ENCODE assay signal across 13 cellular contexts in genomic region chr14:93173943-93174395, GRCh38. TPM values are rescaled to one million over a fixed set of nuclear protein-coding genes. Genes with fewer than 3 reads are reported as not detected.
DNase-seq lines count a peak whose midpoint lies in the region; ATAC-seq and TF ChIP-seq lines count a peak whose summit lies in the region.
"Had no signal": no experiment of that assay in that cellular context is flagged by ENCODE, and none has a peak within 500 bp of the region (broad histone marks: within the 10 kb centered on the region; RNA-seq: fewer than 3 reads in every experiment).

No MANE protein-coding gene starts in this region.

- DNase-seq in NCI-H2171 treated with DMSO at 0.1 percent for 48 hours (lab: John Stamatoyannopoulos, UW): peak; percentile 47
- no peak for DNase-seq in NCI-H2171 (lab: John Stamatoyannopoulos, UW)
- peak; percentile 52 for DNase-seq in NCI-H460 (ENCODE audit: extremely low read depth, low read depth)
- peak; percentile 52 for DNase-seq in epithelial cell of esophagus (ENCODE audit: low read depth)
- peak; percentile 49 for DNase-seq in occipital lobe (lab: John Stamatoyannopoulos, UW)
- DNase-seq in NCI-H774 (lab: John Stamatoyannopoulos, UW): no peak
- DNase-seq in C1 segment of cervical spinal cord (lab: John Stamatoyannopoulos, UW): no peak
- DNase-seq: DND-41, kidney, NCI-H1092, psoas muscle had no signal

- no peak for ATAC-seq in GM18909 (IDR thresholded peaks at IDR 0.05; ENCODE audit: poor library complexity, unreplicated experiment)

- H3K4me3 ChIP-seq in epithelial cell of esophagus (ENCODE audit: low read length): no peak overlapping the region
- H3K4me3 ChIP-seq: PC-9, psoas muscle had no signal

- TF ChIP-seq CTCF in epithelial cell of esophagus (IDR thresholded peaks at IDR 0.05; ENCODE audit: insufficient read depth, low read depth, low read length, missing control alignments): no peak

RNA-seq across cellular contexts. Expression of gene MOAP1, which starts 10.7 kb away (rescaled TPM):
- total RNA-seq in NCI-H460 (2014; rRNA removed; shearing (Covaris generic)): 60.7 and 68.4 TPM in 2 replicates
- 59.1 and 65.6 TPM in 2 replicates for polyA plus RNA-seq in NCI-H460 (2014; cell fraction: nucleus; rRNA removed)
- 70.3 TPM for total RNA-seq in occipital lobe

RNA-seq across cellular contexts. Expression of gene LYSET, which starts 11.1 kb away (rescaled TPM):
- total RNA-seq in NCI-H460 (2014; rRNA removed; shearing (Covaris generic)): 35.3 and 40.6 TPM in 2 replicates
- polyA plus RNA-seq in NCI-H460 (2014; cell fraction: nucleus; rRNA removed): 16.0 and 28.7 TPM in 2 replicates
- 8.6 TPM for total RNA-seq in occipital lobe

RNA-seq across cellular contexts. Expression of gene GON7, which starts 32.9 kb away (rescaled TPM):
- total RNA-seq in NCI-H460 (2014; rRNA removed; shearing (Covaris generic)): 38.9 and 41.8 TPM in 2 replicates
- polyA plus RNA-seq in NCI-H460 (2014; cell fraction: nucleus; rRNA removed): 23.1 and 31.9 TPM in 2 replicates
- total RNA-seq in occipital lobe: 11.9 TPM

RNA-seq across cellular contexts. Expression of gene UBR7, which starts 33.1 kb away (rescaled TPM):
- total RNA-seq in NCI-H460 (2014; rRNA removed; shearing (Covaris generic)): 29.2 and 38.1 TPM in 2 replicates
- 29.4 and 29.5 TPM in 2 replicates for polyA plus RNA-seq in NCI-H460 (2014; cell fraction: nucleus; rRNA removed)
- 56.6 TPM for total RNA-seq in occipital lobe

RNA-seq across cellular contexts. Expression of gene ITPK1, which starts 58.2 kb away (rescaled TPM):
- 183 and 194 TPM in 2 replicates for total RNA-seq in NCI-H460 (2014; rRNA removed; shearing (Covaris generic))
- polyA plus RNA-seq in NCI-H460 (2014; cell fraction: nucleus; rRNA removed): 140 and 167 TPM in 2 replicates
- 24.3 TPM for total RNA-seq in occipital lobe

Comparison
In these comparisons a context has a peak if more than half of its experiments do, and no peak if none do; other contexts are left out.
1. DNase-seq: peak in NCI-H2171 treated with DMSO at 0.1 percent for 48 hours (single experiment), NCI-H460 (single experiment), epithelial cell of esophagus (single experiment) and occipital lobe (single experiment); none in NCI-H2171 (single experiment), NCI-H774 (single experiment) and C1 segment of cervical spinal cord (0 of 14).